ENCODE assay signal across 1 cellular context in the genomic region with DNA sequence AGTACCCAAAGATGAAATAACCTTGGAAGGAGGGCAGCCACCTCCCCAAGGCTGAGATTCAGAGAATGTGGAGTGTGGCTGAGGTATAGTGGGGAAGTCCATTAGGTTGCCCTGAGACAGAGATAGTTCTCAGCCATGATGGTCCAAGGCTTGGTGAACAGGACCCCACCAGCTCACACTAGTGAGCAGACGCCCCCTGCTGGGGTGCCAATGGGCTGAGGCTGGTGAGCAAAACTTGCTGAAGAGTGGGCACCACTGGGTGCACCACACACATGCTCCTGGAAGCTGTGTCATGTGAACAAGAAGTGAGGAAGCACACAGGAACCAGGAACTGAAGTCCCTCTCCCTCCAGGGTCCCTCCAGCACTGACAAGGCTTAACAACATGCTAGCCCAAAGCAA.
TF ChIP-seq lines count a peak whose summit lies in the region.

No MANE protein-coding gene starts in this region.

TF ChIP-seq in K562, 482 proteins besides CTCF, POLR2A, EP300 and RAD21 (continued from another document):
- TF ChIP-seq, protein P1, sequence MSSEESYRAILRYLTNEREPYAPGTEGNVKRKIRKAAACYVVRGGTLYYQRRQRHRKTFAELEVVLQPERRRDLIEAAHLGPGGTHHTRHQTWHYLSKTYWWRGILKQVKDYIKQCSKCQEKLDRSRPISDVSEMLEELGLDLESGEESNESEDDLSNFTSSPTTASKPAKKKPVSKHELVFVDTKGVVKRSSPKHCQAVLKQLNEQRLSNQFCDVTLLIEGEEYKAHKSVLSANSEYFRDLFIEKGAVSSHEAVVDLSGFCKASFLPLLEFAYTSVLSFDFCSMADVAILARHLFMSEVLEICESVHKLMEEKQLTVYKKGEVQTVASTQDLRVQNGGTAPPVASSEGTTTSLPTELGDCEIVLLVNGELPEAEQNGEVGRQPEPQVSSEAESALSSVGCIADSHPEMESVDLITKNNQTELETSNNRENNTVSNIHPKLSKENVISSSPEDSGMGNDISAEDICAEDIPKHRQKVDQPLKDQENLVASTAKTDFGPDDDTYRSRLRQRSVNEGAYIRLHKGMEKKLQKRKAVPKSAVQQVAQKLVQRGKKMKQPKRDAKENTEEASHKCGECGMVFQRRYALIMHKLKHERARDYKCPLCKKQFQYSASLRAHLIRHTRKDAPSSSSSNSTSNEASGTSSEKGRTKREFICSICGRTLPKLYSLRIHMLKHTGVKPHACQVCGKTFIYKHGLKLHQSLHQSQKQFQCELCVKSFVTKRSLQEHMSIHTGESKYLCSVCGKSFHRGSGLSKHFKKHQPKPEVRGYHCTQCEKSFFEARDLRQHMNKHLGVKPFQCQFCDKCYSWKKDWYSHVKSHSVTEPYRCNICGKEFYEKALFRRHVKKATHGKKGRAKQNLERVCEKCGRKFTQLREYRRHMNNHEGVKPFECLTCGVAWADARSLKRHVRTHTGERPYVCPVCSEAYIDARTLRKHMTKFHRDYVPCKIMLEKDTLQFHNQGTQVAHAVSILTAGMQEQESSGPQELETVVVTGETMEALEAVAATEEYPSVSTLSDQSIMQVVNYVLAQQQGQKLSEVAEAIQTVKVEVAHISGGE (CRISPR knock-in tag; IDR thresholded peaks at IDR 0.05), result no peak
- TF ChIP-seq ZNF644 (tag; IDR thresholded peaks at IDR 0.05; ENCODE audit: low read depth) (no peak), NR2C1 (IDR thresholded peaks at IDR 0.05) (no peak), NR2C1 (tag; IDR thresholded peaks at IDR 0.05) (no peak), SMARCA5 (IDR thresholded peaks at IDR 0.05) (no peak), XRCC4 (IDR thresholded peaks at IDR 0.05; ENCODE audit: extremely low read depth, insufficient read depth, insufficient read length) (no peak), ZNF76 (CRISPR knock-in tag; IDR thresholded peaks at IDR 0.05; ENCODE audit: borderline replicate concordance) (no peak), ZNF140 (CRISPR knock-in tag; IDR thresholded peaks at IDR 0.05) (no peak), CTBP1 (IDR thresholded peaks at IDR 0.05; ENCODE audit: borderline replicate concordance) (peak; percentile 38; the same call in 1 of the 2 replicates), HSF4 (CRISPR knock-in tag; IDR thresholded peaks at IDR 0.05; ENCODE audit: borderline replicate concordance) (no peak), TEAD4 (IDR thresholded peaks at IDR 0.05; ENCODE audit: low read length) (no peak), TEAD4 (CRISPR knock-in tag; IDR thresholded peaks at IDR 0.05; ENCODE audit: borderline replicate concordance) (no peak), ZNF24 (IDR thresholded peaks at IDR 0.05) (no peak), ZNF707 (CRISPR knock-in tag; conservative IDR thresholded peaks at IDR 0.05) (no peak), ETV6 (IDR thresholded peaks at IDR 0.05; ENCODE audit: borderline replicate concordance in 1 of 2, low read depth in 2 of 2, low read length in 1 of 2) (no peak), ETV6 (CRISPR knock-in tag; IDR thresholded peaks at IDR 0.05; ENCODE audit: borderline replicate concordance) (no peak), ZNF507 (tag; conservative IDR thresholded peaks at IDR 0.05) (no peak), CC2D1A (IDR thresholded peaks at IDR 0.05) (no peak), MTA3 (IDR thresholded peaks at IDR 0.05; ENCODE audit: borderline replicate concordance) (0 out of 2 replicates have a peak, but pooled peaks have one; percentile 59), PML (IDR thresholded peaks at IDR 0.05; ENCODE audit: low read length) (no peak), SAP30 (IDR thresholded peaks at IDR 0.05; ENCODE audit: borderline replicate concordance, insufficient read depth, low read depth, low read length, poor library complexity, severe bottlenecking) (no peak), TSC22D4 (tag; IDR thresholded peaks at IDR 0.05) (no peak), KHSRP (IDR thresholded peaks at IDR 0.05) (no peak), GABPB1 (CRISPR knock-in tag; IDR thresholded peaks at IDR 0.05) (no peak), RBBP5 (IDR thresholded peaks at IDR 0.05; ENCODE audit: borderline replicate concordance, insufficient read depth, low read length, poor library complexity, severe bottlenecking) (no peak), STAG1 (CRISPR knock-in tag; IDR thresholded peaks at IDR 0.05; ENCODE audit: borderline replicate concordance) (peak; percentile 49; the same call in 1 of the 2 replicates), CHD2 (IDR thresholded peaks at IDR 0.05; ENCODE audit: low read depth, low read length) (no peak)
- TF ChIP-seq, protein P2, sequence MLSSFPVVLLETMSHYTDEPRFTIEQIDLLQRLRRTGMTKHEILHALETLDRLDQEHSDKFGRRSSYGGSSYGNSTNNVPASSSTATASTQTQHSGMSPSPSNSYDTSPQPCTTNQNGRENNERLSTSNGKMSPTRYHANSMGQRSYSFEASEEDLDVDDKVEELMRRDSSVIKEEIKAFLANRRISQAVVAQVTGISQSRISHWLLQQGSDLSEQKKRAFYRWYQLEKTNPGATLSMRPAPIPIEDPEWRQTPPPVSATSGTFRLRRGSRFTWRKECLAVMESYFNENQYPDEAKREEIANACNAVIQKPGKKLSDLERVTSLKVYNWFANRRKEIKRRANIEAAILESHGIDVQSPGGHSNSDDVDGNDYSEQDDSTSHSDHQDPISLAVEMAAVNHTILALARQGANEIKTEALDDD (IDR thresholded peaks at IDR 0.05), result no peak
- TF ChIP-seq, protein P3, sequence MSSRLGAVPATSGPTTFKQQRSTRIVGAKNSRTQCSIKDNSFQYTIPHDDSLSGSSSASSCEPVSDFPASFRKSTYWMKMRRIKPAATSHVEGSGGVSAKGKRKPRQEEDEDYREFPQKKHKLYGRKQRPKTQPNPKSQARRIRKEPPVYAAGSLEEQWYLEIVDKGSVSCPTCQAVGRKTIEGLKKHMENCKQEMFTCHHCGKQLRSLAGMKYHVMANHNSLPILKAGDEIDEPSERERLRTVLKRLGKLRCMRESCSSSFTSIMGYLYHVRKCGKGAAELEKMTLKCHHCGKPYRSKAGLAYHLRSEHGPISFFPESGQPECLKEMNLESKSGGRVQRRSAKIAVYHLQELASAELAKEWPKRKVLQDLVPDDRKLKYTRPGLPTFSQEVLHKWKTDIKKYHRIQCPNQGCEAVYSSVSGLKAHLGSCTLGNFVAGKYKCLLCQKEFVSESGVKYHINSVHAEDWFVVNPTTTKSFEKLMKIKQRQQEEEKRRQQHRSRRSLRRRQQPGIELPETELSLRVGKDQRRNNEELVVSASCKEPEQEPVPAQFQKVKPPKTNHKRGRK (tag; IDR thresholded peaks at IDR 0.05), result no peak
- TF ChIP-seq, protein P4, sequence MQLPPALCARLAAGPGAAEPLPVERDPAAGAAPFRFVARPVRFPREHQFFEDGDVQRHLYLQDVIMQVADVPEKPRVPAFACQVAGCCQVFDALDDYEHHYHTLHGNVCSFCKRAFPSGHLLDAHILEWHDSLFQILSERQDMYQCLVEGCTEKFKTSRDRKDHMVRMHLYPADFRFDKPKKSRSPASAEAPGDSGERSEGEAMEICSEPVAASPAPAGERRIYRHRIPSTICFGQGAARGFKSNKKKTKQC (CRISPR knock-in tag; IDR thresholded peaks at IDR 0.05), result no peak
- TF ChIP-seq, protein P5, sequence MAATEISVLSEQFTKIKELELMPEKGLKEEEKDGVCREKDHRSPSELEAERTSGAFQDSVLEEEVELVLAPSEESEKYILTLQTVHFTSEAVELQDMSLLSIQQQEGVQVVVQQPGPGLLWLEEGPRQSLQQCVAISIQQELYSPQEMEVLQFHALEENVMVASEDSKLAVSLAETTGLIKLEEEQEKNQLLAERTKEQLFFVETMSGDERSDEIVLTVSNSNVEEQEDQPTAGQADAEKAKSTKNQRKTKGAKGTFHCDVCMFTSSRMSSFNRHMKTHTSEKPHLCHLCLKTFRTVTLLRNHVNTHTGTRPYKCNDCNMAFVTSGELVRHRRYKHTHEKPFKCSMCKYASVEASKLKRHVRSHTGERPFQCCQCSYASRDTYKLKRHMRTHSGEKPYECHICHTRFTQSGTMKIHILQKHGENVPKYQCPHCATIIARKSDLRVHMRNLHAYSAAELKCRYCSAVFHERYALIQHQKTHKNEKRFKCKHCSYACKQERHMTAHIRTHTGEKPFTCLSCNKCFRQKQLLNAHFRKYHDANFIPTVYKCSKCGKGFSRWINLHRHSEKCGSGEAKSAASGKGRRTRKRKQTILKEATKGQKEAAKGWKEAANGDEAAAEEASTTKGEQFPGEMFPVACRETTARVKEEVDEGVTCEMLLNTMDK (IDR thresholded peaks at IDR 0.05; ENCODE audit: borderline replicate concordance, insufficient read depth, low read depth, low read length, poor library complexity, severe bottlenecking), result peak; percentile 86
- TF ChIP-seq, protein P6, sequence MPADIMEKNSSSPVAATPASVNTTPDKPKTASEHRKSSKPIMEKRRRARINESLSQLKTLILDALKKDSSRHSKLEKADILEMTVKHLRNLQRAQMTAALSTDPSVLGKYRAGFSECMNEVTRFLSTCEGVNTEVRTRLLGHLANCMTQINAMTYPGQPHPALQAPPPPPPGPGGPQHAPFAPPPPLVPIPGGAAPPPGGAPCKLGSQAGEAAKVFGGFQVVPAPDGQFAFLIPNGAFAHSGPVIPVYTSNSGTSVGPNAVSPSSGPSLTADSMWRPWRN (IDR thresholded peaks at IDR 0.05; ENCODE audit: low read depth), result no peak
- TF ChIP-seq, protein P7, sequence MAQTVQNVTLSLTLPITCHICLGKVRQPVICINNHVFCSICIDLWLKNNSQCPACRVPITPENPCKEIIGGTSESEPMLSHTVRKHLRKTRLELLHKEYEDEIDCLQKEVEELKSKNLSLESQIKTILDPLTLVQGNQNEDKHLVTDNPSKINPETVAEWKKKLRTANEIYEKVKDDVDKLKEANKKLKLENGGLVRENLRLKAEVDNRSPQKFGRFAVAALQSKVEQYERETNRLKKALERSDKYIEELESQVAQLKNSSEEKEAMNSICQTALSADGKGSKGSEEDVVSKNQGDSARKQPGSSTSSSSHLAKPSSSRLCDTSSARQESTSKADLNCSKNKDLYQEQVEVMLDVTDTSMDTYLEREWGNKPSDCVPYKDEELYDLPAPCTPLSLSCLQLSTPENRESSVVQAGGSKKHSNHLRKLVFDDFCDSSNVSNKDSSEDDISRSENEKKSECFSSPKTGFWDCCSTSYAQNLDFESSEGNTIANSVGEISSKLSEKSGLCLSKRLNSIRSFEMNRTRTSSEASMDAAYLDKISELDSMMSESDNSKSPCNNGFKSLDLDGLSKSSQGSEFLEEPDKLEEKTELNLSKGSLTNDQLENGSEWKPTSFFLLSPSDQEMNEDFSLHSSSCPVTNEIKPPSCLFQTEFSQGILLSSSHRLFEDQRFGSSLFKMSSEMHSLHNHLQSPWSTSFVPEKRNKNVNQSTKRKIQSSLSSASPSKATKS (CRISPR knock-in tag; IDR thresholded peaks at IDR 0.05), result no peak
- TF ChIP-seq, protein P8, sequence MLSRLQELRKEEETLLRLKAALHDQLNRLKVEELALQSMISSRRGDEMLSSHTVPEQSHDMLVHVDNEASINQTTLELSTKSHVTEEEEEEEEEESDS (CRISPR knock-in tag; IDR thresholded peaks at IDR 0.05), result no peak
- TF ChIP-seq, protein P9, sequence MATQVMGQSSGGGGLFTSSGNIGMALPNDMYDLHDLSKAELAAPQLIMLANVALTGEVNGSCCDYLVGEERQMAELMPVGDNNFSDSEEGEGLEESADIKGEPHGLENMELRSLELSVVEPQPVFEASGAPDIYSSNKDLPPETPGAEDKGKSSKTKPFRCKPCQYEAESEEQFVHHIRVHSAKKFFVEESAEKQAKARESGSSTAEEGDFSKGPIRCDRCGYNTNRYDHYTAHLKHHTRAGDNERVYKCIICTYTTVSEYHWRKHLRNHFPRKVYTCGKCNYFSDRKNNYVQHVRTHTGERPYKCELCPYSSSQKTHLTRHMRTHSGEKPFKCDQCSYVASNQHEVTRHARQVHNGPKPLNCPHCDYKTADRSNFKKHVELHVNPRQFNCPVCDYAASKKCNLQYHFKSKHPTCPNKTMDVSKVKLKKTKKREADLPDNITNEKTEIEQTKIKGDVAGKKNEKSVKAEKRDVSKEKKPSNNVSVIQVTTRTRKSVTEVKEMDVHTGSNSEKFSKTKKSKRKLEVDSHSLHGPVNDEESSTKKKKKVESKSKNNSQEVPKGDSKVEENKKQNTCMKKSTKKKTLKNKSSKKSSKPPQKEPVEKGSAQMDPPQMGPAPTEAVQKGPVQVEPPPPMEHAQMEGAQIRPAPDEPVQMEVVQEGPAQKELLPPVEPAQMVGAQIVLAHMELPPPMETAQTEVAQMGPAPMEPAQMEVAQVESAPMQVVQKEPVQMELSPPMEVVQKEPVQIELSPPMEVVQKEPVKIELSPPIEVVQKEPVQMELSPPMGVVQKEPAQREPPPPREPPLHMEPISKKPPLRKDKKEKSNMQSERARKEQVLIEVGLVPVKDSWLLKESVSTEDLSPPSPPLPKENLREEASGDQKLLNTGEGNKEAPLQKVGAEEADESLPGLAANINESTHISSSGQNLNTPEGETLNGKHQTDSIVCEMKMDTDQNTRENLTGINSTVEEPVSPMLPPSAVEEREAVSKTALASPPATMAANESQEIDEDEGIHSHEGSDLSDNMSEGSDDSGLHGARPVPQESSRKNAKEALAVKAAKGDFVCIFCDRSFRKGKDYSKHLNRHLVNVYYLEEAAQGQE (CRISPR knock-in tag; IDR thresholded peaks at IDR 0.05; ENCODE audit: low read depth), result no peak
TF ChIP-seq in K562: peak in this region for 9.
